ENCODE assay signal across 13 cellular contexts in the genomic region with DNA sequence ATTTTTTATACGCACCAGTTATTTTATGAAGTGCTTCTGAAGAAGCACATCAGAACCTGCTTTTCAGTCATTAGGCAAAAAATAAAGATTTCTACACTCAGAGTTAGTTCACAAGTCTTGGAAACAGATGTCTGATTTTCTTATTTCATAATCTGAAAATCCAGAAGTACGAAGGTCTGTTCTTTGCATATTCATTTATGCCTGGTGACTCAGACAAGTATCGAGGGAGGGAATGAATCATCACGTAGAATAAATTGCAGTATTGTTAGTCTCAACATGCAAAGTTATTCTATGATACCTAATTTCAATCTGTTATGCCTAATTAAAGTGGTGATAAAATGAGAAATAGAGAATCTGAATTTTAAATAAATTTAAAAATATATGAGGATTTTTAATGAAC.
A peak's percentile ranks its signal among the peaks of the same experiment; 100 is the strongest.
DNase-seq lines count a peak whose midpoint lies in the region; ATAC-seq and TF ChIP-seq lines count a peak whose summit lies in the region.
"Had no signal": no experiment of that assay in that cellular context is flagged by ENCODE, and none has a peak within 500 bp of the region (broad histone marks: within the 10 kb centered on the region; RNA-seq: fewer than 3 reads in every experiment).

No MANE protein-coding gene starts in this region.

- H3K9ac ChIP-seq in mammary epithelial cell (ENCODE audit: insufficient read depth, low read length): peak overlapping the region; percentile 49

- peak overlapping the region in 1 of 3 experiments; percentile 11 for H3K4me3 ChIP-seq in mammary epithelial cell (replicated peaks in 1 of 3; ENCODE audit: insufficient read depth in 1 of 3, low read depth in 2 of 3, low read length in 3 of 3)
- H3K4me3 ChIP-seq: body of pancreas, lung, transverse colon had no signal

- H4K20me1 ChIP-seq in mammary epithelial cell (ENCODE audit: insufficient read depth, low read length): no peaks in the 10 kb centered on the region

- in situ Hi-C loops in mammary epithelial cell (cut with MboI; ENCODE audit: low sequenced_read_pairs in 2 of 2): no loop called here

- dilution Hi-C loops in mammary epithelial cell (cut with HindIII; ENCODE audit: low sequenced_read_pairs): no loop called here

- no peaks in the 10 kb centered on the region for H3K9me3 ChIP-seq in mammary epithelial cell (replicated peaks; ENCODE audit: insufficient read depth, low read length)
- H3K9me3 ChIP-seq: body of pancreas, transverse colon had no signal

- H3K36me3 ChIP-seq in mammary epithelial cell (ENCODE audit: insufficient read depth, low read length): no peaks in the 10 kb centered on the region
- H3K36me3 ChIP-seq: transverse colon had no signal

- H2AFZ ChIP-seq in mammary epithelial cell (ENCODE audit: low read depth, low read length): no peak overlapping the region

- no peaks in the 10 kb centered on the region for H3K27me3 ChIP-seq in mammary epithelial cell (ENCODE audit: insufficient read depth, low read length)
- H3K27me3 ChIP-seq: body of pancreas had no signal

- no peak for TF ChIP-seq CTCF in mammary epithelial cell (conservative IDR thresholded peaks at IDR 0.05 in 1 of 2, IDR thresholded peaks at IDR 0.05 in 1 of 2; ENCODE audit: extremely low read depth in 1 of 2, insufficient read depth in 1 of 2, low read depth in 1 of 2, low read length in 2 of 2)

- DNase-seq in GM04503 (ENCODE audit: low read depth): peak; percentile 15
- DNase-seq in MV-4-11 (lab: John Stamatoyannopoulos, UW): peak; percentile 25
- peak; percentile 88 for DNase-seq in mammary epithelial cell
- peak; percentile 28 for DNase-seq in renal cortical epithelial cell (ENCODE audit: low read depth)
- no peak for DNase-seq in NCI-H2081 (lab: John Stamatoyannopoulos, UW)
- DNase-seq in T-helper 9 cell: no peak
- DNase-seq: body of pancreas, DMS79 treated with DMSO at 0.1 percent for 48 hours, KG1, SW 1271, transverse colon had no signal

- 2% methylated on average over 4 of the region's 4 CpGs for WGBS in mammary epithelial cell (ENCODE audit: low coverage, missing lambda C conversion rate)

- H3K27ac ChIP-seq in mammary epithelial cell (ENCODE audit: insufficient read depth, low read depth, low read length): peak overlapping the region; percentile 74
- H3K27ac ChIP-seq: body of pancreas, transverse colon had no signal

- H3K79me2 ChIP-seq in mammary epithelial cell (ENCODE audit: insufficient read depth, low read length): no peaks in the 10 kb centered on the region

- no TSS peak for BruUV-seq in mammary epithelial cell (replicated peaks; lab: Mats Ljungman, UMichigan)

- intact Hi-C loops in mammary epithelial cell (cut with micrococcal nuclease): no loop called here

- CTCF ChIA-PET in mammary epithelial cell (lab: Charles Lee; ENCODE audit: low non-redundant PET): no interaction called here

- H3K4me1 ChIP-seq in mammary epithelial cell (ENCODE audit: insufficient read depth, low read length): peaks cover 12% of the 10 kb centered on the region
- H3K4me1 ChIP-seq: body of pancreas, transverse colon had no signal

- peak overlapping the region; percentile 55 for H3K4me2 ChIP-seq in mammary epithelial cell (ENCODE audit: insufficient read depth, low read depth, low read length)

- no peak for ATAC-seq in HG03439 (IDR thresholded peaks at IDR 0.05; ENCODE audit: unreplicated experiment)
- ATAC-seq: body of pancreas had no signal

Comparison
In these comparisons a context has a peak if more than half of its experiments do, and no peak if none do; other contexts are left out.
1. DNase-seq: peak in GM04503 (single experiment), MV-4-11 (single experiment), mammary epithelial cell (single experiment) and renal cortical epithelial cell (single experiment); none in NCI-H2081 (0 of 2) and T-helper 9 cell (single experiment).